Comparison of ENCODE assay signal across 2 cellular contexts in the genomic region with DNA sequence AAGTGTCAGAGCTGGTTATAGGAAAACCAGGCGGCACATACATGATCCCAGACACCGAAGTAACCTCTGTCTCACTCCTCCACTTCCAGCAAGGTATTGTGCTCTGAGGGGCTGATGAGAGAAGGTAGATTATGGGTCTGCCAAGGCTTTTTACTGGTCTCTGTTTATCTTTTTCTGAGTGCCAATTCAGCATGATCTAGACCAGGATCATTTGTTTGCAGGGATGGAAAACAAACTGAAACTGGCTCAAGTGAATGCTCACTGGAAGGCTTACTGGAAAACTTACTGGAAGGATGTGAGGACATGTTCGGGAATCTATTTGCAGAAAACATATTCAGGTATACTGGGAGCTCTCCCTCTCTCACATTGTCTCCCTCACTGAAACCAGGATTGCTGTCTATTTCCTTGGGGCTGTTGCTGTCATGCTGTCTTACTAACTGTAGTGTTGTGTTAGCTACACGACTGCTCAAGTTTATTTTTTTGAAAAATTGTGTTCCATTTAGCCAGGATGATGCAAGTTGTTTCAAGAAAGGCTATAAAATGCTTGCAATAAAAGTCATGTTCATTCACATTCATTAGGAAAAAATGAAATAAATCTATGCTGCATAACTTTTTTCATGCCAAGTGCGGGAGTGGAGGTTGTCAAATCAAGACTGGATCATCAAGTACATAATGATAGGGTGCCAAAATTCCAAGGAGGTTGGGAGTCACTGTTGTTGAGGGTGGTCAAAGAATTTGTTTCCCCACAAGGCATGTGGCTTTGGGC.
TF ChIP-seq lines count a peak whose summit lies in the region.

No MANE protein-coding gene starts in this region.

TF ChIP-seq in Ishikawa, 13 proteins besides CTCF, POLR2A, EP300 and RAD21 (continued from another document):
- TF ChIP-seq, protein P1, sequence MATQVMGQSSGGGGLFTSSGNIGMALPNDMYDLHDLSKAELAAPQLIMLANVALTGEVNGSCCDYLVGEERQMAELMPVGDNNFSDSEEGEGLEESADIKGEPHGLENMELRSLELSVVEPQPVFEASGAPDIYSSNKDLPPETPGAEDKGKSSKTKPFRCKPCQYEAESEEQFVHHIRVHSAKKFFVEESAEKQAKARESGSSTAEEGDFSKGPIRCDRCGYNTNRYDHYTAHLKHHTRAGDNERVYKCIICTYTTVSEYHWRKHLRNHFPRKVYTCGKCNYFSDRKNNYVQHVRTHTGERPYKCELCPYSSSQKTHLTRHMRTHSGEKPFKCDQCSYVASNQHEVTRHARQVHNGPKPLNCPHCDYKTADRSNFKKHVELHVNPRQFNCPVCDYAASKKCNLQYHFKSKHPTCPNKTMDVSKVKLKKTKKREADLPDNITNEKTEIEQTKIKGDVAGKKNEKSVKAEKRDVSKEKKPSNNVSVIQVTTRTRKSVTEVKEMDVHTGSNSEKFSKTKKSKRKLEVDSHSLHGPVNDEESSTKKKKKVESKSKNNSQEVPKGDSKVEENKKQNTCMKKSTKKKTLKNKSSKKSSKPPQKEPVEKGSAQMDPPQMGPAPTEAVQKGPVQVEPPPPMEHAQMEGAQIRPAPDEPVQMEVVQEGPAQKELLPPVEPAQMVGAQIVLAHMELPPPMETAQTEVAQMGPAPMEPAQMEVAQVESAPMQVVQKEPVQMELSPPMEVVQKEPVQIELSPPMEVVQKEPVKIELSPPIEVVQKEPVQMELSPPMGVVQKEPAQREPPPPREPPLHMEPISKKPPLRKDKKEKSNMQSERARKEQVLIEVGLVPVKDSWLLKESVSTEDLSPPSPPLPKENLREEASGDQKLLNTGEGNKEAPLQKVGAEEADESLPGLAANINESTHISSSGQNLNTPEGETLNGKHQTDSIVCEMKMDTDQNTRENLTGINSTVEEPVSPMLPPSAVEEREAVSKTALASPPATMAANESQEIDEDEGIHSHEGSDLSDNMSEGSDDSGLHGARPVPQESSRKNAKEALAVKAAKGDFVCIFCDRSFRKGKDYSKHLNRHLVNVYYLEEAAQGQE (IDR thresholded peaks at IDR 0.05; ENCODE audit: low read depth), result no peak

TF ChIP-seq in HepG2, 621 proteins besides CTCF, POLR2A, EP300 and RAD21 (continued from another document):
- TF ChIP-seq, protein P2, sequence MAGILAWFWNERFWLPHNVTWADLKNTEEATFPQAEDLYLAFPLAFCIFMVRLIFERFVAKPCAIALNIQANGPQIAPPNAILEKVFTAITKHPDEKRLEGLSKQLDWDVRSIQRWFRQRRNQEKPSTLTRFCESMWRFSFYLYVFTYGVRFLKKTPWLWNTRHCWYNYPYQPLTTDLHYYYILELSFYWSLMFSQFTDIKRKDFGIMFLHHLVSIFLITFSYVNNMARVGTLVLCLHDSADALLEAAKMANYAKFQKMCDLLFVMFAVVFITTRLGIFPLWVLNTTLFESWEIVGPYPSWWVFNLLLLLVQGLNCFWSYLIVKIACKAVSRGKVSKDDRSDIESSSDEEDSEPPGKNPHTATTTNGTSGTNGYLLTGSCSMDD (CRISPR knock-in tag; IDR thresholded peaks at IDR 0.05), result no peak
